11 cellular contexts compared by ENCODE assay signal in the genomic region with DNA sequence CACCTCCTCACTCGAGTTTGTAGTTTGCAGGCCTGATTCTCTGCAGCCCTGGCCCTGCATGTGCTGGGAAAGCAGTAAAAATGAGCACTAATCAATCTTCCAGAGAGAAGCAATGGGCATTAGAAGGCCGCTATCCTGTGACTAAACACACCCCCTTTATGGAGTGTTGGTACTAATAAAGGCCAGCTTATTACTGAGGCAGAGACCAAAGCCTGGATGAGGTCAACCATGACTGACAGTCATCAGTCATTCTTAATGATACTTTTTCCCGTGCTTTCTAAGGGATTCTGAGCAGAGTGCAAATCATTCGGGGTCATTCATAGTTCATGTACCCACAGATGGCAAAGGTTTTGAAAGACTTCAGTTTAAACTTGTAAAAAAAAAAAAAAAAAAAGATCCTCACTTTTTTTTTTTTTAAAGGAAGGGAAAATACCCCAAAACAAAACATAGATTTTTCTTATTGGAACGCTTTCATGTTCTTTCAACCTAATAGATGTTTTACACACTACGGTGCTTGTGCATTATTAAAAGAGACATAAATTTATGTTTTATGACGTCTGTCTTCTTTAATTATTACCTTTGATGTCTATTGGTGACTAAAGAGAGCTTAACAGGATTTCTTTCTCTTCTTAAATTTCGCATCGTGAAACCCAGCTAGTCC. TPM values are rescaled to one million over a fixed set of nuclear protein-coding genes. Genes with fewer than 3 reads are reported as not detected.
A peak's percentile ranks its signal among the peaks of the same experiment; 100 is the strongest.
DNase-seq lines count a peak whose midpoint lies in the region; ATAC-seq and TF ChIP-seq lines count a peak whose summit lies in the region.
"Had no signal": no experiment of that assay in that cellular context is flagged by ENCODE, and none has a peak within 500 bp of the region (broad histone marks: within the 10 kb centered on the region; RNA-seq: fewer than 3 reads in every experiment).

No MANE protein-coding gene starts in this region.

- no peak overlapping the region for H4K91ac ChIP-seq in IMR-90 (ENCODE audit: insufficient read depth, low read depth, low read length)
- H4K91ac ChIP-seq in H9 (ENCODE audit: insufficient read length, low read depth, low read length) = no peak overlapping the region

- no peak overlapping the region for H4K5ac ChIP-seq in IMR-90 (ENCODE audit: low read depth, low read length)
- no peak overlapping the region for H4K5ac ChIP-seq in H9 (ENCODE audit: insufficient read length, low read depth, low read length)

- intact Hi-C loops in IMR-90 (cut with micrococcal nuclease) = no loop called here

- H2BK12ac ChIP-seq in H9 (ENCODE audit: insufficient read length, low read depth, low read length) = no peak overlapping the region

- H2BK20ac ChIP-seq in IMR-90 (ENCODE audit: low read depth, low read length) (no peak overlapping the region), H9 (ENCODE audit: low read depth, low read length, poor library complexity, severe bottlenecking) (no peak overlapping the region)

- H3K4me3 Mint-ChIP-seq in progenitor cell of endocrine pancreas (ENCODE audit: low read depth) (no peak overlapping the region), H9 (no peak overlapping the region)

- H3K27me3 Mint-ChIP-seq in progenitor cell of endocrine pancreas = no peaks in the 10 kb centered on the region
- H3K27me3 Mint-ChIP-seq in H9 (ENCODE audit: low read depth) = no peaks in the 10 kb centered on the region; the same call in 1 of the 2 replicates

- H2AK9ac ChIP-seq in IMR-90 (replicated peaks; ENCODE audit: low read depth, low read length, poor library complexity) = no peak overlapping the region

- H3K9ac ChIP-seq in IMR-90 (ENCODE audit: low read depth, low read length) = no peak overlapping the region
- H3K9ac ChIP-seq in H9 (ENCODE audit: extremely low read depth, insufficient read length, low read length) = no peak overlapping the region

- H3K9me3 ChIP-seq in IMR-90 (ENCODE audit: control insufficient read depth, insufficient read depth, low read length) (no peaks in the 10 kb centered on the region), esophagus (ENCODE audit: control insufficient read depth in 2 of 2, insufficient read depth in 1 of 2, low read depth in 1 of 2, low read length in 1 of 2) (no peaks in the 10 kb centered on the region), H9 (ENCODE audit: control insufficient read depth, low read depth, low read length) (no peaks in the 10 kb centered on the region)

- no CpG with 5 or more reads among the region's 9 CpGs for WGBS in IMR-90 (ENCODE audit: extremely low coverage in 2 of 2, insufficient read length in 1 of 2), 2 experiments
- WGBS in esophagus, 2 donors = 42 to 53% methylated on average over 9 of the region's 9 CpGs
- no CpG with 5 or more reads among the region's 9 CpGs for WGBS in H9 (ENCODE audit: extremely low coverage, insufficient read length, low lambda C conversion rate)

- BruUV-seq in IMR-90 (replicated peaks; lab: Mats Ljungman, UMichigan) = no TSS peak

- H3K23ac ChIP-seq in IMR-90 (ENCODE audit: low read depth, low read length) (peak overlapping the region; percentile 43; the same call in 1 of the 2 replicates), H9 (ENCODE audit: insufficient read length, low read depth, low read length) (no peak overlapping the region)

- H3K27me3 ChIP-seq in IMR-90 (ENCODE audit: control insufficient read depth, insufficient read depth, low read length) (no peaks in the 10 kb centered on the region), esophagus (ENCODE audit: control insufficient read depth in 1 of 2, insufficient read depth in 2 of 2, low read length in 2 of 2) (no peaks in the 10 kb centered on the region), H9 (ENCODE audit: insufficient read depth, low read length) (no peaks in the 10 kb centered on the region)

- H3K27ac ChIP-seq in IMR-90 (ENCODE audit: insufficient read depth, low read length) (no peak overlapping the region), esophagus (ENCODE audit: low read depth in 2 of 2, low read length in 1 of 2) (peak overlapping the region; percentile 40 to 41), H9 (ENCODE audit: insufficient read length, low read depth, low read length) (no peak overlapping the region)

- H4K8ac ChIP-seq in IMR-90 (ENCODE audit: low read depth in 2 of 2, low read length in 2 of 2) (peak overlapping the region in 1 of 2 experiments; percentile 49; a peak in 1 of 4 replicates), H9 (replicated peaks; ENCODE audit: insufficient read length, low read depth, low read length) (no peak overlapping the region)

- H3K14ac ChIP-seq in IMR-90 (replicated peaks; ENCODE audit: low read depth, low read length) = no peak overlapping the region
- H3K14ac ChIP-seq in H9 (ENCODE audit: insufficient read depth, low read length) = no peak overlapping the region

- in situ Hi-C loops in IMR-90 (cut with MboI; ENCODE audit: low sequenced_read_pairs) = loop anchor here (25.0 kb wide), 1 partner anchor 1138 kb away; no protein-coding TSS in a partner anchor

- CTCF ChIA-PET in IMR-90 (lab: Yijun Ruan, JAX) = no interaction called here

- no peak for ATAC-seq in IMR-90 (ENCODE audit: low read depth)
- no peak for ATAC-seq in GM19395 (IDR thresholded peaks at IDR 0.05; ENCODE audit: unreplicated experiment)
- ATAC-seq in HG02571 (IDR thresholded peaks at IDR 0.05; ENCODE audit: unreplicated experiment) = no peak

- H3K27ac Mint-ChIP-seq in progenitor cell of endocrine pancreas = peak overlapping the region; percentile 75
- no peak overlapping the region for H3K27ac Mint-ChIP-seq in H9

- H3K79me1 ChIP-seq in IMR-90 (ENCODE audit: low read depth in 1 of 2, low read length in 2 of 2) = peaks cover 18 to 58% of the 10 kb centered on the region in 2 experiments
- no peaks in the 10 kb centered on the region for H3K79me1 ChIP-seq in H9 (ENCODE audit: insufficient read depth, low read depth, low read length, poor library complexity, severe bottlenecking)

- peaks cover 2% of the 10 kb centered on the region; the same call in 1 of the 2 replicates for H3K36me3 ChIP-seq in IMR-90 (ENCODE audit: control insufficient read depth, insufficient read depth, low read length)
- H3K36me3 ChIP-seq in esophagus (ENCODE audit: control insufficient read depth in 2 of 2, insufficient read depth in 2 of 2, low read length in 1 of 2) = no peaks in the 10 kb centered on the region

- H2AK5ac ChIP-seq in IMR-90 (ENCODE audit: low read depth, low read length) (no peak overlapping the region), H9 (ENCODE audit: insufficient read length, low read length) (no peak overlapping the region)

- H3K4me3 ChIP-seq in IMR-90 (ENCODE audit: insufficient read depth, low read depth, low read length) (no peak overlapping the region), esophagus (ENCODE audit: low read depth in 1 of 2, low read length in 2 of 2) (no peak overlapping the region)

- H2BK5ac ChIP-seq in IMR-90 (ENCODE audit: low read depth, low read length, poor library complexity, severe bottlenecking) (no peak overlapping the region), H9 (ENCODE audit: insufficient read length, low read length) (no peak overlapping the region)

- H3K18ac ChIP-seq in IMR-90 (ENCODE audit: low read depth, low read length) (no peak overlapping the region), H9 (ENCODE audit: insufficient read length, low read depth, low read length) (no peak overlapping the region)

- H3K4me1 ChIP-seq in IMR-90 (ENCODE audit: control insufficient read depth, insufficient read depth, low read length) = peaks cover 8% of the 10 kb centered on the region
- peaks cover 3 to 7% of the 10 kb centered on the region in 2 donors for H3K4me1 ChIP-seq in esophagus (ENCODE audit: control insufficient read depth in 2 of 2, insufficient read depth in 2 of 2, low read length in 1 of 2)
- no peaks in the 10 kb centered on the region for H3K4me1 ChIP-seq in H9 (ENCODE audit: insufficient read depth, low read length)

- POLR2A ChIA-PET in IMR-90 (lab: Charles Lee; ENCODE audit: unreplicated experiment) = no interaction called here

- H3K79me2 ChIP-seq in H9 (ENCODE audit: insufficient read depth, low read length) = no peaks in the 10 kb centered on the region

- DNase-seq in IMR-90 (peak; percentile 6), NCI-H524 treated with DMSO at 0.1 percent for 48 hours (lab: John Stamatoyannopoulos, UW) (peak; percentile 85), progenitor cell of endocrine pancreas (ENCODE audit: low spot score, unreplicated experiment) (no peak), NAMALWA (ENCODE audit: low spot score) (no peak), H9 (no peak)
- DNase-seq: immature natural killer cell; NK-92 treated with Interleukin-12 subunit alpha and Interleukin-12 subunit beta, amount 100 ng/mL, for 24 hours; stimulated activated CD4-positive, alpha-beta T cell treated with anti-CD3 and anti-CD28 coated beads, Interleukin-4, amount 100 ng/mL, for 4 hours had no signal

- H3K9me1 ChIP-seq in IMR-90 (ENCODE audit: insufficient read depth, low read length) = no peaks in the 10 kb centered on the region; the same call in 1 of the 2 replicates

- H4K20me1 ChIP-seq in IMR-90 (ENCODE audit: insufficient read depth, low read length) (no peaks in the 10 kb centered on the region; the same call in 1 of the 2 replicates), H9 (ENCODE audit: control insufficient read depth, insufficient read depth, insufficient read length) (no peaks in the 10 kb centered on the region)

- H3K23me2 ChIP-seq in H9 (ENCODE audit: insufficient read length, low read depth, low read length, poor library complexity, severe bottlenecking) = no peaks in the 10 kb centered on the region

- TF ChIP-seq RAD21 in IMR-90 (IDR thresholded peaks at IDR 0.05; ENCODE audit: low read length) = no peak

- no peak overlapping the region for H3K4ac ChIP-seq in IMR-90 (ENCODE audit: low read depth, low read length)
- no peak overlapping the region for H3K4ac ChIP-seq in H9 (ENCODE audit: low read depth, low read length)

- no peak for TF ChIP-seq POLR2A in IMR-90 (IDR thresholded peaks at IDR 0.05; ENCODE audit: low read depth, low read length)

- H3T11ph ChIP-seq in H9 (ENCODE audit: low read length) = no peak overlapping the region

- H3K36me3 Mint-ChIP-seq in progenitor cell of endocrine pancreas (ENCODE audit: insufficient read depth) = no peaks in the 10 kb centered on the region
- H3K36me3 Mint-ChIP-seq in H9 (ENCODE audit: insufficient read depth in 1 of 3, low read depth in 3 of 3) = no peaks in the 10 kb centered on the region
- H3K36me3 Mint-ChIP-seq: immature natural killer cell had no signal

- H3K4me1 Mint-ChIP-seq in progenitor cell of endocrine pancreas (ENCODE audit: low read depth) (peaks cover 65% of the 10 kb centered on the region), H9 (no peaks in the 10 kb centered on the region)

- TF ChIP-seq CTCF in IMR-90 (conservative IDR thresholded peaks at IDR 0.05; ENCODE audit: low read depth, low read length) (no peak), progenitor cell of endocrine pancreas (IDR thresholded peaks at IDR 0.05; ENCODE audit: unreplicated experiment) (no peak), H9 (conservative IDR thresholded peaks at IDR 0.05) (no peak)

- H2AFZ ChIP-seq in IMR-90 (replicated peaks; ENCODE audit: low read length, poor library complexity) (no peak overlapping the region), H9 (ENCODE audit: low read length) (no peak overlapping the region)

- H3K9me3 Mint-ChIP-seq in progenitor cell of endocrine pancreas (ENCODE audit: low read depth) = no peaks in the 10 kb centered on the region
- no peaks in the 10 kb centered on the region for H3K9me3 Mint-ChIP-seq in H9
- H3K9me3 Mint-ChIP-seq: immature natural killer cell had no signal

- H3K56ac ChIP-seq in IMR-90 (ENCODE audit: extremely low read depth, insufficient read depth, low read length) (no peak overlapping the region; the same call in 1 of the 2 replicates), H9 (ENCODE audit: insufficient read length, low read depth, low read length) (no peak overlapping the region)

- H2BK120ac ChIP-seq in IMR-90 (ENCODE audit: low read depth, low read length) (no peak overlapping the region), H9 (ENCODE audit: low read depth, low read length, poor library complexity, severe bottlenecking) (no peak overlapping the region)

- H2BK15ac ChIP-seq in IMR-90 (ENCODE audit: low read depth, low read length) (no peak overlapping the region), H9 (ENCODE audit: low read depth, low read length) (no peak overlapping the region)

- dilution Hi-C loops in IMR-90 (cut with HindIII; ENCODE audit: low sequenced_read_pairs, unreplicated experiment) = no loop called here

- H3K4me2 ChIP-seq in IMR-90 (ENCODE audit: low read depth, low read length) (peak overlapping the region; percentile 1; the same call in 1 of the 2 replicates), H9 (ENCODE audit: insufficient read depth, insufficient read length, low read length) (no peak overlapping the region)

RNA-seq across cellular contexts. Expression of a gene that starts 13.2 kb away (rescaled TPM):
- total RNA-seq in IMR-90 (2012; rRNA removed) (9.2 and 10.0 TPM in 2 replicates), progenitor cell of endocrine pancreas (16.9 and 17.1 TPM in 2 replicates), H9 (2021) (0.15 and 0.24 TPM in 2 replicates)
- polyA plus RNA-seq in IMR-90 (2012; rRNA removed) (6.4 and 7.1 TPM in 2 replicates), esophagus (1 to 10 TPM; 4.7 to 6.7 TPM)
- 2.8 and 4.6 TPM in 2 replicates for polyA plus RNA-seq in IMR-90 (2012; cell fraction: cytosol; rRNA removed)
- polyA plus RNA-seq in IMR-90 (2012; cell fraction: nucleus; rRNA removed; ENCODE audit: low replicate concordance) = 4.5 and 4.9 TPM in 2 replicates

RNA-seq across cellular contexts. Expression of a gene that starts 14.9 kb away (rescaled TPM):
- 16.1 and 16.9 TPM in 2 replicates for total RNA-seq in IMR-90 (2012; rRNA removed)
- 24.6 and 26.4 TPM in 2 replicates for polyA plus RNA-seq in IMR-90 (2012; rRNA removed)
- 8.9 and 21.0 TPM in 2 replicates for polyA plus RNA-seq in IMR-90 (2012; cell fraction: cytosol; rRNA removed)
- 22.4 and 44.0 TPM in 2 replicates for polyA plus RNA-seq in IMR-90 (2012; cell fraction: nucleus; rRNA removed; ENCODE audit: low replicate concordance)
- 10 to 100 TPM; 10.8 to 14.4 TPM for polyA plus RNA-seq in esophagus
- total RNA-seq in progenitor cell of endocrine pancreas = 35.2 and 36.8 TPM in 2 replicates
- total RNA-seq in H9 (2021) = 1.6 and 2.7 TPM in 2 replicates

Comparison
In these comparisons a context has a peak if more than half of its experiments do, and no peak if none do; other contexts are left out.
1. DNase-seq: peak in IMR-90 (single experiment) and NCI-H524 treated with DMSO at 0.1 percent for 48 hours (single experiment); none in progenitor cell of endocrine pancreas (single experiment), NAMALWA (single experiment) and H9 (single experiment).
2. H3K27ac ChIP-seq: peak in esophagus (2 of 2); none in IMR-90 (single experiment) and H9 (single experiment).